In genomic region chr7:124250297-124251034, GRCh38 we compare ENCODE assay signal across 22 cellular contexts.
DNase-seq lines count a peak whose midpoint lies in the region; ATAC-seq and TF ChIP-seq lines count a peak whose summit lies in the region.
"Had no signal": no experiment of that assay in that cellular context is flagged by ENCODE, and none has a peak within 500 bp of the region (broad histone marks: within the 10 kb centered on the region; RNA-seq: fewer than 3 reads in every experiment).

No MANE protein-coding gene starts in this region.

- no peak for TF ChIP-seq CTCF in osteocyte (IDR thresholded peaks at IDR 0.05)

- peaks cover 3% of the 10 kb centered on the region for H3K9me3 Mint-ChIP-seq in osteocyte (ENCODE audit: unreplicated experiment)
- H3K9me3 Mint-ChIP-seq in activated T-cell treated with anti-CD3 and anti-CD28 coated beads, Interleukin-2, amount 50 U/mL, for 24 hours: peaks cover 3% of the 10 kb centered on the region

- H3K9ac ChIP-seq in adipocyte (ENCODE audit: low read length): no peak overlapping the region

- no peaks in the 10 kb centered on the region for H3K4me1 ChIP-seq in adipocyte (ENCODE audit: control insufficient read depth, insufficient read depth, low read length)

- no peaks in the 10 kb centered on the region for H3K36me3 ChIP-seq in adipocyte (ENCODE audit: control insufficient read depth, insufficient read depth, low read length, severe bottlenecking)

- H3K27me3 Mint-ChIP-seq in osteocyte (ENCODE audit: unreplicated experiment): no peaks in the 10 kb centered on the region
- no peaks in the 10 kb centered on the region for H3K27me3 Mint-ChIP-seq in activated T-cell treated with anti-CD3 and anti-CD28 coated beads, Interleukin-2, amount 50 U/mL, for 24 hours
- H3K27me3 Mint-ChIP-seq: CD4-positive, CD25-positive, alpha-beta regulatory T cell; T-cell had no signal

- H3K4me1 Mint-ChIP-seq in osteocyte (ENCODE audit: unreplicated experiment): peaks cover 41% of the 10 kb centered on the region
- no peaks in the 10 kb centered on the region for H3K4me1 Mint-ChIP-seq in activated T-cell treated with anti-CD3 and anti-CD28 coated beads, Interleukin-2, amount 50 U/mL, for 24 hours (ENCODE audit: low read depth)
- H3K4me1 Mint-ChIP-seq: CD4-positive, CD25-positive, alpha-beta regulatory T cell; T-cell had no signal

- no peak overlapping the region for H3K4me3 ChIP-seq in adipocyte (ENCODE audit: low read length)
- H3K4me3 ChIP-seq: K562 had no signal

- H3K9me3 ChIP-seq in adipocyte (ENCODE audit: control insufficient read depth, low read length): no peaks in the 10 kb centered on the region

- DNase-seq in adipocyte (ENCODE audit: low read depth) (peak; percentile 31), osteocyte (ENCODE audit: extremely low spot score, unreplicated experiment) (no peak), LoVo (ENCODE audit: low spot score) (no peak), amniotic stem cell (lab: John Stamatoyannopoulos, UW) (no peak), cerebellum (ENCODE audit: low spot score) (no peak)
- DNase-seq in activated T-cell treated with anti-CD3 and anti-CD28 coated beads, Interleukin-2, amount 50 U/mL, for 24 hours: no peak
- DNase-seq: CD4-positive, CD25-positive, alpha-beta regulatory T cell; COR-L47; DND-41; MM.1S; NCI-H1048; NCI-H1417 treated with DMSO at 0.1 percent for 48 hours; NCI-H187; NCI-H2107; NCI-H446 treated with DMSO at 0.1 percent for 48 hours; NCI-H526 treated with DMSO at 0.1 percent for 48 hours; SIG-M5; T-cell had no signal

- H3K27ac Mint-ChIP-seq in osteocyte (ENCODE audit: unreplicated experiment): peak overlapping the region; percentile 75
- no peak overlapping the region for H3K27ac Mint-ChIP-seq in activated T-cell treated with anti-CD3 and anti-CD28 coated beads, Interleukin-2, amount 50 U/mL, for 24 hours
- H3K27ac Mint-ChIP-seq: CD4-positive, CD25-positive, alpha-beta regulatory T cell; T-cell had no signal

- no peak overlapping the region for H3K4me3 Mint-ChIP-seq in osteocyte (ENCODE audit: unreplicated experiment)
- H3K4me3 Mint-ChIP-seq in activated T-cell treated with anti-CD3 and anti-CD28 coated beads, Interleukin-2, amount 50 U/mL, for 24 hours: no peak overlapping the region
- H3K4me3 Mint-ChIP-seq: CD4-positive, CD25-positive, alpha-beta regulatory T cell; T-cell had no signal

- no peaks in the 10 kb centered on the region for H3K36me3 Mint-ChIP-seq in osteocyte (ENCODE audit: unreplicated experiment)
- H3K36me3 Mint-ChIP-seq in activated T-cell treated with anti-CD3 and anti-CD28 coated beads, Interleukin-2, amount 50 U/mL, for 24 hours (ENCODE audit: low read depth): no peaks in the 10 kb centered on the region
- H3K36me3 Mint-ChIP-seq: CD4-positive, CD25-positive, alpha-beta regulatory T cell; T-cell had no signal

- ATAC-seq in GM18868 (IDR thresholded peaks at IDR 0.05; ENCODE audit: unreplicated experiment) (peak; percentile 52), HG02885 (IDR thresholded peaks at IDR 0.05; ENCODE audit: poor library complexity, unreplicated experiment) (peak; percentile 58)
- ATAC-seq: K562, SK-N-SH treated with all-trans-retinoic acid at 6 μM for 48 hours, T-cell had no signal

- H3K27me3 ChIP-seq in adipocyte (replicated peaks; ENCODE audit: control insufficient read depth, insufficient read depth, low read length): no peaks in the 10 kb centered on the region
